ENCODE assay signal across 7 cellular contexts in the genomic region with DNA sequence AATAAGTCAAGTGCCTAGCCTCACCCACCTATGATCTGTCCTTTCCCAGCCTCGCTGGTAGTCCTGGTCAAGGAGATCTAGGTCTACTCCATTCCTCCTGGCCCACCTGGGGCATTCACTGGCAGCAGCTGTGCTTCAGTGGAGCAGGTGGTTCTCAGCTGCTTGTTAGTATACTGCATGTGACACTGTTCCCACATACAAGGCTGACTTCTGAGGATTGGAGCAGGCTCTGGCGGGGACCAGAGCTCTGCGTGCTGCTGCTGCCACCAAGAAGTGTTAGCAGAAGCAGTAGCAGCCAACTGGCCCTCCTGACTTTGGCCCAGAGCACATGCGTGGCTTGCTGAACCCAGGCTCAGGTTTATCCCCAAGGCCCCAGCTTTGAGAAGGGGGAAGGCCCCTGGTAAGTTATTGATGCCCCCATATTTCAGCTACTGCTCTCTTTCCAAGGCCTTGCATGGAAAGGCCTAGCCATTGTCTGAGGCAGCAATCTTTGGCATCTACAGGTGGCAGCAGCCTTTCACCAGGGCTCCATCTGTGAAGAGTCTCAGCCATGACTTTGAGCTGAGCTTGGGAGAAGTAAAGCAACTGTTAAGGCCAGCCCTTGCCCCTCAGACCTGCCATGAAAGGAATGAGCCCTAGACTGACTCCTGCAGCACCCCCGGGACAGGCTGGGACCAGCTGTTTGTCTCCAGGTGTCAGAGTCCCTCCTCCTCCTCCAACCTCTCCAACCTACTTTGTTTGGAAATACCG. TPM values are rescaled to one million over a fixed set of nuclear protein-coding genes. Genes with fewer than 3 reads are reported as not detected.
A peak's percentile ranks its signal among the peaks of the same experiment; 100 is the strongest.
DNase-seq lines count a peak whose midpoint lies in the region; ATAC-seq and TF ChIP-seq lines count a peak whose summit lies in the region.
"Had no signal": no experiment of that assay in that cellular context is flagged by ENCODE, and none has a peak within 500 bp of the region (broad histone marks: within the 10 kb centered on the region; RNA-seq: fewer than 3 reads in every experiment).

No MANE protein-coding gene starts in this region.

- H3K4me1 ChIP-seq in NT2/D1 (ENCODE audit: insufficient read depth, insufficient read length), result peaks cover 36% of the 10 kb centered on the region
- H3K4me1 ChIP-seq in esophagus (ENCODE audit: control insufficient read depth in 2 of 2, insufficient read depth in 2 of 2, low read length in 1 of 2), result peaks cover 3 to 31% of the 10 kb centered on the region in 2 donors
- H3K4me1 ChIP-seq in sigmoid colon, result peaks cover 0 to 30% (median 26%) of the 10 kb centered on the region in 4 donors

- no peaks in the 10 kb centered on the region for H3K9me3 ChIP-seq in NT2/D1 (ENCODE audit: insufficient read depth, low read length)
- H3K9me3 ChIP-seq in esophagus (ENCODE audit: control insufficient read depth in 2 of 2, insufficient read depth in 1 of 2, low read depth in 1 of 2, low read length in 1 of 2), result no peaks in the 10 kb centered on the region
- H3K9me3 ChIP-seq in sigmoid colon, result no peaks in the 10 kb centered on the region

- peak overlapping the region; percentile 37 for H3K9ac ChIP-seq in NT2/D1 (ENCODE audit: insufficient read length, low read depth)

- TF ChIP-seq CTCF in sigmoid colon (IDR thresholded peaks at IDR 0.05), result no peak

- no peak for TF ChIP-seq POLR2A in sigmoid colon (IDR thresholded peaks at IDR 0.05)

- no peak overlapping the region for H3K4me3 ChIP-seq in NT2/D1 (ENCODE audit: insufficient read length, low read depth)
- no peak overlapping the region for H3K4me3 ChIP-seq in esophagus (ENCODE audit: low read depth in 1 of 2, low read length in 2 of 2)
- H3K4me3 ChIP-seq in sigmoid colon, result no peak overlapping the region

- H3K27me3 ChIP-seq in NT2/D1 (ENCODE audit: insufficient read depth, insufficient read length), result no peaks in the 10 kb centered on the region
- H3K27me3 ChIP-seq in esophagus (ENCODE audit: control insufficient read depth in 1 of 2, insufficient read depth in 2 of 2, low read length in 2 of 2), result no peaks in the 10 kb centered on the region
- H3K27me3 ChIP-seq in sigmoid colon, result no peaks in the 10 kb centered on the region

- no peak for ATAC-seq in HG02938 (IDR thresholded peaks at IDR 0.05; ENCODE audit: unreplicated experiment)

- intact Hi-C loops in sigmoid colon (cut with DNase I), result no loop called here

- DNase-seq in NT2/D1 (ENCODE audit: low read depth, low spot score) (no peak), sigmoid colon (peak; percentile 55), NCI-H446 (lab: John Stamatoyannopoulos, UW) (no peak), HT-29 (ENCODE audit: low spot score) (no peak)
- DNase-seq: NCI-H1436 had no signal

- H3K36me3 ChIP-seq in NT2/D1 (ENCODE audit: insufficient read depth, insufficient read length, low read length) (peaks cover 75% of the 10 kb centered on the region), esophagus (ENCODE audit: control insufficient read depth in 2 of 2, insufficient read depth in 2 of 2, low read length in 1 of 2) (peaks cover 27 to 36% of the 10 kb centered on the region in 2 donors), sigmoid colon (peaks cover 26 to 75% (median 43%) of the 10 kb centered on the region in 4 donors)

- WGBS in esophagus, 2 donors, result 67 to 75% methylated on average over 6 of the region's 6 CpGs
- 65 to 79% methylated on average over 6 of the region's 6 CpGs for WGBS in sigmoid colon, 2 donors

- H3K27ac ChIP-seq in esophagus (ENCODE audit: low read depth in 2 of 2, low read length in 1 of 2), result peak overlapping the region; percentile 62 to 88
- peak overlapping the region; percentile 69 to 80 (median 74) for H3K27ac ChIP-seq in sigmoid colon

- no peak for TF ChIP-seq EP300 in sigmoid colon (IDR thresholded peaks at IDR 0.05)

RNA-seq across cellular contexts. Expression of a gene that starts 26.5 kb away (rescaled TPM):
- polyA plus RNA-seq in esophagus (10 to 100 TPM; 27.3 to 33.8 TPM), sigmoid colon (10 to 100 TPM; 25.0 to 41.2 (median 30.6) TPM)
- total RNA-seq in sigmoid colon, result 10 to 100 TPM; 37.5 to 78.2 (median 57.3) TPM
- total RNA-seq in HT-29 (2014; rRNA removed; shearing (Covaris generic)), result 28.7 and 29.3 TPM in 2 replicates

RNA-seq across cellular contexts. Expression of a gene that starts 26.9 kb away (rescaled TPM):
- polyA plus RNA-seq in esophagus (1 to 10 TPM; 7.8 to 8.1 TPM), sigmoid colon (10 to 100 TPM in 1 of 3 donors, 1 to 10 TPM in 2; 6.2 to 10.7 (median 8.4) TPM)
- 10 to 100 TPM in 2 of 4 donors, 1 to 10 TPM in 2; 4.3 to 12.8 (median 9.2) TPM for total RNA-seq in sigmoid colon
- 15.8 and 17.5 TPM in 2 replicates for total RNA-seq in HT-29 (2014; rRNA removed; shearing (Covaris generic))

RNA-seq across cellular contexts. Expression of a gene that starts 45.1 kb away (rescaled TPM):
- polyA plus RNA-seq in esophagus (under 1 TPM in 1 of 2 donors, not detected in 1; 0.04 TPM), sigmoid colon (under 1 TPM in 2 of 3 donors, not detected in 1; 0.13 to 0.46 TPM)
- total RNA-seq in sigmoid colon, result under 1 TPM in 1 of 4 donors, not detected in 3; 0.28 TPM
- 0.38 and 1.7 TPM in 2 replicates for total RNA-seq in HT-29 (2014; rRNA removed; shearing (Covaris generic))

RNA-seq across cellular contexts. Expression of a gene that starts 56.5 kb away (rescaled TPM):
- 10 to 100 TPM; 20.0 to 26.5 TPM for polyA plus RNA-seq in esophagus
- 10 to 100 TPM; 47.7 to 96.4 (median 52.7) TPM for total RNA-seq in sigmoid colon
- 10 to 100 TPM; 27.6 to 48.5 (median 34.2) TPM for polyA plus RNA-seq in sigmoid colon
- total RNA-seq in HT-29 (2014; rRNA removed; shearing (Covaris generic)), result 140 and 152 TPM in 2 replicates

RNA-seq across cellular contexts. Expression of a gene that starts 56.9 kb away (rescaled TPM):
- polyA plus RNA-seq in esophagus (1 to 10 TPM; 1.7 to 2.8 TPM), sigmoid colon (1 to 10 TPM; 4.1 to 7.9 (median 4.8) TPM)
- total RNA-seq in sigmoid colon, result 1 to 10 TPM; 1.6 to 8.9 (median 3.8) TPM
- total RNA-seq in HT-29 (2014; rRNA removed; shearing (Covaris generic)), result 8.0 and 8.3 TPM in 2 replicates
